Comparison of ENCODE assay signal across 8 cellular contexts in genomic region chr18:24514439-24514838, GRCh38. TPM values are rescaled to one million over a fixed set of nuclear protein-coding genes. Genes with fewer than 3 reads are reported as not detected.
DNase-seq lines count a peak whose midpoint lies in the region; TF ChIP-seq lines count a peak whose summit lies in the region.

No MANE protein-coding gene starts in this region.

- peak; percentile 44 for TF ChIP-seq CTCF in VCaP (conservative IDR thresholded peaks at IDR 0.05)

- H3K27ac ChIP-seq in VCaP: no peak overlapping the region

- peak; percentile 72 for DNase-seq in D341Med (ENCODE audit: low spot score)
- peak; percentile 21 for DNase-seq in GM19238 (ENCODE audit: insufficient read length, low spot score)
- peak; percentile 94 for DNase-seq in HT1080 (ENCODE audit: low read depth)
- peak; percentile 24 for DNase-seq in kidney glomerular epithelial cell (lab: John Stamatoyannopoulos, UW)
- no peak for DNase-seq in stimulated activated CD8-positive, alpha-beta memory T cell treated with anti-CD3 and anti-CD28 coated beads, Interleukin-4, amount 100 ng/mL, for 48 hours
- DNase-seq in activated gamma-delta T cell (lab: John Stamatoyannopoulos, UW): no peak
- DNase-seq in activated CD4-positive, alpha-beta T cell treated with anti-CD3 and anti-CD28 coated beads for 1 hour: no peak

RNA-seq across cellular contexts. Expression of gene HRH4, which starts 54.0 kb away (rescaled TPM):
- not detected in 2 replicates for total RNA-seq in HT1080 (2014; rRNA removed; shearing (Covaris generic))
- polyA plus RNA-seq in HT1080 (2015; cell fraction: cytosol; rRNA removed): not detected in 2 replicates
- polyA plus RNA-seq in HT1080 (2015; cell fraction: nucleus; rRNA removed): 0.05 and 0.06 TPM in 2 replicates

Comparison
In these comparisons a context has a peak if more than half of its experiments do, and no peak if none do; other contexts are left out.
1. DNase-seq: peak in D341Med (single experiment), GM19238 (single experiment), HT1080 (single experiment) and kidney glomerular epithelial cell (single experiment); none in stimulated activated CD8-positive, alpha-beta memory T cell treated with anti-CD3 and anti-CD28 coated beads, Interleukin-4, amount 100 ng/mL, for 48 hours (single experiment), activated gamma-delta T cell (single experiment) and activated CD4-positive, alpha-beta T cell treated with anti-CD3 and anti-CD28 coated beads for 1 hour (single experiment).